In genomic region chr16:51971184-51971583, GRCh38 we compare ENCODE assay signal across 9 cellular contexts.
DNase-seq lines count a peak whose midpoint lies in the region; ATAC-seq, FAIRE-seq and TF ChIP-seq lines count a peak whose summit lies in the region.
"Had no signal": no experiment of that assay in that cellular context is flagged by ENCODE, and none has a peak within 500 bp of the region (broad histone marks: within the 10 kb centered on the region; RNA-seq: fewer than 3 reads in every experiment).

No MANE protein-coding gene starts in this region.

- H3K27ac ChIP-seq in A549 (no peak overlapping the region), GM23338 (ENCODE audit: low read depth) (no peak overlapping the region), PC-9 (no peak overlapping the region)

- ATAC-seq in A549 (peak in 1 of 2 experiments; percentile 60; a peak in 3 of 6 replicates), GM23338 (peak; percentile 82), HG02885 (IDR thresholded peaks at IDR 0.05; ENCODE audit: poor library complexity, unreplicated experiment) (no peak)
- ATAC-seq in stimulated activated naive CD8-positive, alpha-beta T cell treated with anti-CD3 and anti-CD28 coated beads, Interleukin-15, amount 100 ng/mL, for 72 hours, result no peak
- ATAC-seq: activated CD8-positive, alpha-beta T cell treated with anti-CD3 and anti-CD28 coated beads for 36 hours had no signal

- H3K4me2 ChIP-seq in A549 (no peak overlapping the region), GM23338 (no peak overlapping the region), PC-9 (no peak overlapping the region)

- no peak for TF ChIP-seq POLR2A in A549 (IDR thresholded peaks at IDR 0.05; ENCODE audit: low read length)

- no peaks in the 10 kb centered on the region for H3K9me3 Mint-ChIP-seq in GM23338
- H3K9me3 Mint-ChIP-seq in stimulated activated naive CD8-positive, alpha-beta T cell treated with anti-CD3 and anti-CD28 coated beads, Interleukin-15, amount 100 ng/mL, for 72 hours, result peaks cover 8 to 12% of the 10 kb centered on the region in 2 donors

- CTCF ChIA-PET in A549 (lab: Yijun Ruan, JAX) (interaction anchor here (0.5 to 6.0 kb wide), 3 partner anchors 11 to 590 kb away, joined by 3 to 37 read pairs (median 5); no protein-coding TSS in a partner anchor), PC-9 (lab: Charles Lee) (no interaction called here)

- H3K27ac Mint-ChIP-seq in GM23338, result no peak overlapping the region
- H3K27ac Mint-ChIP-seq in stimulated activated naive CD8-positive, alpha-beta T cell treated with anti-CD3 and anti-CD28 coated beads, Interleukin-15, amount 100 ng/mL, for 72 hours, result no peak overlapping the region
- H3K27ac Mint-ChIP-seq: activated CD8-positive, alpha-beta T cell treated with anti-CD3 and anti-CD28 coated beads for 36 hours had no signal

- H3K4me1 ChIP-seq in A549, result no peaks in the 10 kb centered on the region
- H3K4me1 ChIP-seq in GM23338 (ENCODE audit: insufficient read depth), result peaks cover 24% of the 10 kb centered on the region
- no peaks in the 10 kb centered on the region for H3K4me1 ChIP-seq in PC-9 (replicated peaks; ENCODE audit: insufficient read depth)

- H3K27me3 Mint-ChIP-seq in GM23338 (ENCODE audit: insufficient read depth, low read depth, poor library complexity), result peaks cover 4% of the 10 kb centered on the region
- H3K27me3 Mint-ChIP-seq in stimulated activated naive CD8-positive, alpha-beta T cell treated with anti-CD3 and anti-CD28 coated beads, Interleukin-15, amount 100 ng/mL, for 72 hours, result no peaks in the 10 kb centered on the region
- H3K27me3 Mint-ChIP-seq: activated CD8-positive, alpha-beta T cell treated with anti-CD3 and anti-CD28 coated beads for 36 hours had no signal

- intact Hi-C loops in PC-9 (cut with micrococcal nuclease; ENCODE audit: unreplicated experiment), result no loop called here

- H3K36me3 ChIP-seq in GM23338 (ENCODE audit: insufficient read depth) (no peaks in the 10 kb centered on the region), PC-9 (ENCODE audit: low read depth) (no peaks in the 10 kb centered on the region)

- H2AFZ ChIP-seq in GM23338 (no peak overlapping the region), PC-9 (no peak overlapping the region)

- no peaks in the 10 kb centered on the region for H3K79me2 ChIP-seq in GM23338 (replicated peaks; ENCODE audit: insufficient read depth)
- H3K79me2 ChIP-seq in PC-9 (ENCODE audit: low read depth), result no peaks in the 10 kb centered on the region

- no TSS peak for BruUV-seq in PC-9 (replicated peaks; lab: Mats Ljungman, UMichigan)

- H3K4me1 Mint-ChIP-seq in GM23338, result peaks cover 28% of the 10 kb centered on the region
- H3K4me1 Mint-ChIP-seq in stimulated activated naive CD8-positive, alpha-beta T cell treated with anti-CD3 and anti-CD28 coated beads, Interleukin-15, amount 100 ng/mL, for 72 hours, result no peaks in the 10 kb centered on the region

- TF ChIP-seq CTCF in A549 (IDR thresholded peaks at IDR 0.05), result no peak
- TF ChIP-seq CTCF in GM23338 (conservative IDR thresholded peaks at IDR 0.05; ENCODE audit: low read depth in 2 of 2), result peak; percentile 76 to 78
- TF ChIP-seq CTCF in PC-9 (conservative IDR thresholded peaks at IDR 0.05), result 0 out of 2 replicates have a peak, but pooled peaks have one; percentile 35
- peak; percentile 44 for TF ChIP-seq CTCF in fibroblast of the aortic adventitia (IDR thresholded peaks at IDR 0.05; ENCODE audit: insufficient read depth, low read length)

- H3K27me3 ChIP-seq in GM23338 (ENCODE audit: insufficient read depth) (no peaks in the 10 kb centered on the region), PC-9 (ENCODE audit: insufficient read depth, low read depth) (peaks cover 17% of the 10 kb centered on the region; the same call in 1 of the 2 replicates)

- no peak for TF ChIP-seq EP300 in A549 (IDR thresholded peaks at IDR 0.05)

- DNase-seq in A549 (ENCODE audit: low read depth in 1 of 2, low spot score in 1 of 2) (peak; percentile 13 to 20), GM23338 (ENCODE audit: low spot score) (peak; percentile 72), PC-9 (no peak), fibroblast of the aortic adventitia (ENCODE audit: low read depth) (peak; percentile 24), cerebellum (ENCODE audit: low spot score) (no peak)
- DNase-seq in stimulated activated naive CD8-positive, alpha-beta T cell treated with anti-CD3 and anti-CD28 coated beads, Interleukin-15, amount 100 ng/mL, for 72 hours, result no peak
- no peak for DNase-seq in central memory CD4-positive, alpha-beta T cell
- DNase-seq: activated CD8-positive, alpha-beta T cell treated with anti-CD3 and anti-CD28 coated beads for 36 hours had no signal

- POLR2A ChIA-PET in A549 (lab: Yijun Ruan, JAX), result no interaction called here
- POLR2A ChIA-PET in PC-9 (lab: Charles Lee; ENCODE audit: unreplicated experiment), result no interaction called here

- H3K4me3 ChIP-seq in A549 (no peak overlapping the region), GM23338 (no peak overlapping the region), PC-9 (no peak overlapping the region), fibroblast of the aortic adventitia (ENCODE audit: low read depth, low read length) (no peak overlapping the region)

- WGBS in A549 (ENCODE audit: missing lambda C conversion rate), result 14% methylated on average over 4 of the region's 4 CpGs

- H3K9me2 ChIP-seq in GM23338 (ENCODE audit: insufficient read depth), result peaks cover 3% of the 10 kb centered on the region; the same call in 1 of the 2 replicates
- H3K9me2 ChIP-seq in PC-9 (ENCODE audit: insufficient read depth), result no peaks in the 10 kb centered on the region

- FAIRE-seq in A549 (lab: Jason Lieb, UNC), result no peak

- H3K4me3 Mint-ChIP-seq in GM23338, result no peak overlapping the region
- H3K4me3 Mint-ChIP-seq in stimulated activated naive CD8-positive, alpha-beta T cell treated with anti-CD3 and anti-CD28 coated beads, Interleukin-15, amount 100 ng/mL, for 72 hours, result no peak overlapping the region
- H3K4me3 Mint-ChIP-seq: activated CD8-positive, alpha-beta T cell treated with anti-CD3 and anti-CD28 coated beads for 36 hours had no signal

- no peaks in the 10 kb centered on the region for H3K36me3 Mint-ChIP-seq in GM23338 (ENCODE audit: low read depth)

- TF ChIP-seq RAD21 in A549 (conservative IDR thresholded peaks at IDR 0.05 in 1 of 2, IDR thresholded peaks at IDR 0.05 in 1 of 2), result no peak; a peak in 1 of 5 replicates

- no peaks in the 10 kb centered on the region for H3K9me3 ChIP-seq in A549
- no peaks in the 10 kb centered on the region for H3K9me3 ChIP-seq in PC-9 (ENCODE audit: insufficient read depth, low read depth)

- H3F3A ChIP-seq in GM23338 (replicated peaks; ENCODE audit: low read depth) (no peaks in the 10 kb centered on the region), PC-9 (ENCODE audit: insufficient read depth, low read depth) (no peaks in the 10 kb centered on the region)

- H4K20me1 ChIP-seq in GM23338 (replicated peaks; ENCODE audit: insufficient read depth) (no peaks in the 10 kb centered on the region), PC-9 (ENCODE audit: insufficient read depth) (no peaks in the 10 kb centered on the region)

TF ChIP-seq in A549, 52 proteins besides CTCF, POLR2A, EP300 and RAD21 (continues in another document):
- TF ChIP-seq ZSCAN20 (CRISPR knock-in tag; IDR thresholded peaks at IDR 0.05) (no peak), SREBF2 (IDR thresholded peaks at IDR 0.05) (no peak), HMGXB4 (CRISPR knock-in tag; IDR thresholded peaks at IDR 0.05; ENCODE audit: borderline replicate concordance) (no peak), HOXB5 (CRISPR knock-in tag; IDR thresholded peaks at IDR 0.05) (no peak)

TF ChIP-seq in GM23338, 12 proteins besides CTCF, POLR2A, EP300 and RAD21:
- TF ChIP-seq STAT1 (IDR thresholded peaks at IDR 0.05; ENCODE audit: unreplicated experiment) (no peak), JUNB (IDR thresholded peaks at IDR 0.05; ENCODE audit: unreplicated experiment) (no peak), ZNF331 (CRISPR knock-in tag; IDR thresholded peaks at IDR 0.05; ENCODE audit: low read depth) (no peak), ZNF114 (CRISPR knock-in tag; IDR thresholded peaks at IDR 0.05) (no peak), REST (IDR thresholded peaks at IDR 0.05; ENCODE audit: unreplicated experiment) (no peak), CREB1 (CRISPR knock-in tag; IDR thresholded peaks at IDR 0.05; ENCODE audit: low read depth) (no peak)

Comparison
In these comparisons a context has a peak if more than half of its experiments do, and no peak if none do; other contexts are left out.
1. DNase-seq: peak in A549 (2 of 2), GM23338 (single experiment) and fibroblast of the aortic adventitia (single experiment); none in PC-9 (0 of 2), stimulated activated naive CD8-positive, alpha-beta T cell treated with anti-CD3 and anti-CD28 coated beads, Interleukin-15, amount 100 ng/mL, for 72 hours (0 of 2), cerebellum (single experiment) and central memory CD4-positive, alpha-beta T cell (single experiment).